ENCODE assay signal across 29 cellular contexts in genomic region chr18:49591775-49592174, GRCh38. TPM values are rescaled to one million over a fixed set of nuclear protein-coding genes. Genes with fewer than 3 reads are reported as not detected.
DNase-seq lines count a peak whose midpoint lies in the region; ATAC-seq and TF ChIP-seq lines count a peak whose summit lies in the region.
"Had no signal": no experiment of that assay in that cellular context is flagged by ENCODE, and none has a peak within 500 bp of the region (broad histone marks: within the 10 kb centered on the region; RNA-seq: fewer than 3 reads in every experiment).

No MANE protein-coding gene starts in this region.

- no peaks in the 10 kb centered on the region for H3K9me3 ChIP-seq in prostate gland
- H3K9me3 ChIP-seq: esophagus squamous epithelium, left ventricle myocardium inferior had no signal

- 20% methylated on average over 4 of the region's 4 CpGs for WGBS in prostate gland

- H3K4me3 ChIP-seq in prostate gland = no peak overlapping the region
- H3K4me3 ChIP-seq: esophagus squamous epithelium, left ventricle myocardium inferior had no signal

- TF ChIP-seq POLR2A in prostate gland (IDR thresholded peaks at IDR 0.05) = no peak

- no peak for TF ChIP-seq CTCF in prostate gland (IDR thresholded peaks at IDR 0.05)

- DNase-seq in DMS53 treated with DMSO at 0.1 percent for 48 hours (lab: John Stamatoyannopoulos, UW; ENCODE audit: unreplicated experiment) (peak; percentile 76), SW480 (ENCODE audit: low spot score) (peak; percentile 7), left colon (peak; percentile 30 to 59), prostate gland (ENCODE audit: low spot score) (peak; percentile 12), caudate nucleus (lab: John Stamatoyannopoulos, UW) (no peak), NCI-H1436 treated with DMSO at 0.1 percent for 48 hours (lab: John Stamatoyannopoulos, UW) (no peak), kidney glomerular epithelial cell (lab: John Stamatoyannopoulos, UW) (no peak)
- DNase-seq: activated CD4-positive, alpha-beta T cell treated with anti-CD3 and anti-CD28 coated beads, Interleukin-2, amount 10 ng/mL, durations not matched to agents 24 days and 14 days; activated CD8-positive, alpha-beta memory T cell treated with anti-CD3 and anti-CD28 coated beads for 24 hours; activated naive CD4-positive, alpha-beta T cell treated with anti-CD3 and anti-CD28 coated beads, Interleukin-2, amount 50 U/mL, for 16 hours; activated T-cell treated with anti-CD3 and anti-CD28 coated beads for 4 hours; cerebellar nuclear complex; esophagus squamous epithelium; hippocampal formation; left ventricle myocardium inferior; mesendoderm; naive thymus-derived CD8-positive, alpha-beta T cell; NCI-H2081 treated with DMSO at 0.1 percent for 48 hours; NCI-H345; NCI-H774; nucleus accumbens; SIG-M5; SW 1271; T-helper 9 cell had no signal

- peak; percentile 84 for ATAC-seq in left colon
- ATAC-seq: naive thymus-derived CD8-positive, alpha-beta T cell; stimulated activated memory B cell treated with anti-CD40 and anti-IgM and Interleukin-4, amounts not matched to agents 10 μg/mL and 1 μg/mL and 100 μg/mL, for 72 hours; WTC11 had no signal

- intact Hi-C loops in left colon (cut with DNase I, micrococcal nuclease) = no loop called here
- intact Hi-C loops in prostate gland (cut with DNase I) = no loop called here

- no peaks in the 10 kb centered on the region for H3K36me3 ChIP-seq in prostate gland
- H3K36me3 ChIP-seq: esophagus squamous epithelium, left ventricle myocardium inferior had no signal

- no peaks in the 10 kb centered on the region for H3K27me3 ChIP-seq in prostate gland (replicated peaks; ENCODE audit: insufficient read depth)

- no peak overlapping the region for H3K27ac ChIP-seq in prostate gland
- H3K27ac ChIP-seq in caudate nucleus (ENCODE audit: low read depth, low read length) = no peak overlapping the region
- H3K27ac ChIP-seq: C4-2B, esophagus squamous epithelium, HL-60, KMS-11, left ventricle myocardium inferior had no signal

- no peaks in the 10 kb centered on the region for H3K4me1 ChIP-seq in prostate gland (replicated peaks)
- H3K4me1 ChIP-seq: esophagus squamous epithelium, left ventricle myocardium inferior had no signal

RNA-seq across cellular contexts. Expression of gene LIPG, which starts 29.9 kb away (rescaled TPM):
- total RNA-seq in left colon = 10 to 100 TPM; 14.2 to 39.0 TPM
- 10 to 100 TPM in 1 of 2 donors, under 1 TPM in 1; 0.36 to 28.5 TPM for total RNA-seq in prostate gland
- total RNA-seq: left ventricle myocardium inferior; naive thymus-derived CD8-positive, alpha-beta T cell had no signal

Comparison
In these comparisons a context has a peak if more than half of its experiments do, and no peak if none do; other contexts are left out.
1. DNase-seq: peak in DMS53 treated with DMSO at 0.1 percent for 48 hours (single experiment), SW480 (single experiment), left colon (2 of 2) and prostate gland (single experiment); none in caudate nucleus (0 of 61), NCI-H1436 treated with DMSO at 0.1 percent for 48 hours (single experiment) and kidney glomerular epithelial cell (single experiment).